10 cellular contexts compared by ENCODE assay signal in genomic region chr16:13936596-13937081, GRCh38. TPM values are rescaled to one million over a fixed set of nuclear protein-coding genes. Genes with fewer than 3 reads are reported as not detected.
DNase-seq lines count a peak whose midpoint lies in the region; ATAC-seq and TF ChIP-seq lines count a peak whose summit lies in the region.
"Had no signal": no experiment of that assay in that cellular context is flagged by ENCODE, and none has a peak within 500 bp of the region (broad histone marks: within the 10 kb centered on the region; RNA-seq: fewer than 3 reads in every experiment).

No MANE protein-coding gene starts in this region.

- TF ChIP-seq POLR2A in prostate gland (IDR thresholded peaks at IDR 0.05): no peak
- TF ChIP-seq POLR2A in erythroblast (IDR thresholded peaks at IDR 0.05; ENCODE audit: low read length): no peak

- no peaks in the 10 kb centered on the region for H3K9me3 Mint-ChIP-seq in T-helper 2 cell treated with Interferon-gamma antibody and Interleukin-4, amounts not matched to agents 5 μg/mL and 100 μg/mL, for 36 hours
- H3K9me3 Mint-ChIP-seq: activated naive CD4-positive, alpha-beta T cell treated with anti-CD3 and anti-CD28 coated beads, Interleukin-2, amount 10 ng/mL, durations not matched to agents 7 days and 5 days had no signal

- H3K9me3 ChIP-seq in fibroblast of lung (ENCODE audit: control insufficient read depth, insufficient read depth, low read depth, low read length): no peaks in the 10 kb centered on the region
- H3K9me3 ChIP-seq in prostate gland: no peaks in the 10 kb centered on the region

- H3K4me1 ChIP-seq in fibroblast of lung (ENCODE audit: control insufficient read depth, extremely low read depth, insufficient read depth, low read length) (peaks cover 3% of the 10 kb centered on the region), prostate gland (replicated peaks) (peaks cover 7% of the 10 kb centered on the region)

- H3K27ac ChIP-seq in fibroblast of lung (ENCODE audit: insufficient read depth, low read length) (no peak overlapping the region), prostate gland (peak overlapping the region; percentile 37 to 45)

- no peak overlapping the region for H3K4me3 Mint-ChIP-seq in T-helper 2 cell treated with Interferon-gamma antibody and Interleukin-4, amounts not matched to agents 5 μg/mL and 100 μg/mL, for 36 hours
- H3K4me3 Mint-ChIP-seq: activated naive CD4-positive, alpha-beta T cell treated with anti-CD3 and anti-CD28 coated beads, Interleukin-2, amount 10 ng/mL, durations not matched to agents 7 days and 5 days had no signal

- H3K4me3 ChIP-seq in fibroblast of lung (replicated peaks in 1 of 4; ENCODE audit: control extremely low read depth in 1 of 4, insufficient read depth in 1 of 4, low read depth in 3 of 4, low read length in 4 of 4) (no peak overlapping the region), prostate gland (no peak overlapping the region)

- H3K36me3 Mint-ChIP-seq in T-helper 2 cell treated with Interferon-gamma antibody and Interleukin-4, amounts not matched to agents 5 μg/mL and 100 μg/mL, for 36 hours (ENCODE audit: low read depth): peaks cover 36% of the 10 kb centered on the region

- H3K27me3 ChIP-seq in fibroblast of lung (ENCODE audit: control insufficient read depth, insufficient read depth, low read length) (no peaks in the 10 kb centered on the region), prostate gland (replicated peaks; ENCODE audit: insufficient read depth) (no peaks in the 10 kb centered on the region)

- H3K27ac Mint-ChIP-seq in T-helper 2 cell treated with Interferon-gamma antibody and Interleukin-4, amounts not matched to agents 5 μg/mL and 100 μg/mL, for 36 hours: no peak overlapping the region
- H3K27ac Mint-ChIP-seq: activated naive CD4-positive, alpha-beta T cell treated with anti-CD3 and anti-CD28 coated beads, Interleukin-2, amount 10 ng/mL, durations not matched to agents 7 days and 5 days had no signal

- intact Hi-C loops in prostate gland (cut with DNase I): no loop called here

- DNase-seq in HCEC 1CT (peak; percentile 70), RPMI7951 (ENCODE audit: low read depth) (peak; percentile 70), fibroblast of lung (ENCODE audit: low read depth in 2 of 2) (peak; percentile 56 to 83), prostate gland (ENCODE audit: low spot score) (peak; percentile 54), erythroblast (lab: John Stamatoyannopoulos, UW) (no peak), DMS79 (lab: John Stamatoyannopoulos, UW) (no peak)
- no peak for DNase-seq in T-helper 2 cell treated with Interferon-gamma antibody and Interleukin-4, amounts not matched to agents 5 μg/mL and 100 μg/mL, for 36 hours (ENCODE audit: low spot score)
- DNase-seq: activated naive CD4-positive, alpha-beta T cell treated with anti-CD3 and anti-CD28 coated beads, Interleukin-2, amount 10 ng/mL, durations not matched to agents 7 days and 5 days; NCI-H1436 had no signal

- H3K79me2 ChIP-seq in fibroblast of lung (ENCODE audit: control insufficient read depth, insufficient read depth, low read length): no peaks in the 10 kb centered on the region

- no peak for ATAC-seq in HG02571 (IDR thresholded peaks at IDR 0.05; ENCODE audit: unreplicated experiment)

- H3K4me1 Mint-ChIP-seq in T-helper 2 cell treated with Interferon-gamma antibody and Interleukin-4, amounts not matched to agents 5 μg/mL and 100 μg/mL, for 36 hours (ENCODE audit: low read depth): peaks cover 10% of the 10 kb centered on the region

- H3K9ac ChIP-seq in fibroblast of lung (ENCODE audit: insufficient read depth, low read length): no peak overlapping the region

- no peaks in the 10 kb centered on the region for H4K20me1 ChIP-seq in fibroblast of lung (ENCODE audit: control insufficient read depth, extremely low read depth, insufficient read depth, low read length)

- WGBS in prostate gland: 16% methylated on average over 3 of the region's 3 CpGs

- no peak overlapping the region for H2AFZ ChIP-seq in fibroblast of lung (ENCODE audit: low read length)

- H3K4me2 ChIP-seq in fibroblast of lung (ENCODE audit: extremely low read depth, insufficient read depth, low read length): no peak overlapping the region

- H3K36me3 ChIP-seq in fibroblast of lung (ENCODE audit: control insufficient read depth, insufficient read depth, low read length) (peaks cover 2% of the 10 kb centered on the region), prostate gland (no peaks in the 10 kb centered on the region)

- TF ChIP-seq CTCF in fibroblast of lung (conservative IDR thresholded peaks at IDR 0.05 in 1 of 2, IDR thresholded peaks at IDR 0.05 in 1 of 2; ENCODE audit: low read depth in 1 of 2, low read length in 2 of 2) (no peak), prostate gland (IDR thresholded peaks at IDR 0.05) (no peak)

- no peaks in the 10 kb centered on the region for H3K27me3 Mint-ChIP-seq in T-helper 2 cell treated with Interferon-gamma antibody and Interleukin-4, amounts not matched to agents 5 μg/mL and 100 μg/mL, for 36 hours (ENCODE audit: low read depth)
- H3K27me3 Mint-ChIP-seq: activated naive CD4-positive, alpha-beta T cell treated with anti-CD3 and anti-CD28 coated beads, Interleukin-2, amount 10 ng/mL, durations not matched to agents 7 days and 5 days had no signal

RNA-seq across cellular contexts. Expression of gene ERCC4, which starts 16.7 kb away (rescaled TPM):
- total RNA-seq in RPMI7951 (2014; rRNA removed; shearing (Covaris generic)): 6.6 and 10.0 TPM in 2 replicates
- total RNA-seq in fibroblast of lung (9.5 and 10.6 TPM in 2 replicates), prostate gland (10 to 100 TPM in 1 of 2 donors, 1 to 10 TPM in 1; 7.6 to 13.3 TPM)
- 4.3 and 5.9 TPM in 2 replicates for polyA plus RNA-seq in fibroblast of lung
- 4.6 and 6.8 TPM in 2 replicates for polyA plus RNA-seq in fibroblast of lung (2012)
- 2.1 and 13.2 TPM in 2 replicates for polyA minus RNA-seq in fibroblast of lung (ENCODE audit: low replicate concordance)

Comparison
In these comparisons a context has a peak if more than half of its experiments do, and no peak if none do; other contexts are left out.
1. DNase-seq: peak in HCEC 1CT (single experiment), RPMI7951 (single experiment), fibroblast of lung (2 of 2) and prostate gland (single experiment); none in erythroblast (0 of 2), DMS79 (single experiment) and T-helper 2 cell treated with Interferon-gamma antibody and Interleukin-4, amounts not matched to agents 5 μg/mL and 100 μg/mL, for 36 hours (single experiment).